In the genomic region with DNA sequence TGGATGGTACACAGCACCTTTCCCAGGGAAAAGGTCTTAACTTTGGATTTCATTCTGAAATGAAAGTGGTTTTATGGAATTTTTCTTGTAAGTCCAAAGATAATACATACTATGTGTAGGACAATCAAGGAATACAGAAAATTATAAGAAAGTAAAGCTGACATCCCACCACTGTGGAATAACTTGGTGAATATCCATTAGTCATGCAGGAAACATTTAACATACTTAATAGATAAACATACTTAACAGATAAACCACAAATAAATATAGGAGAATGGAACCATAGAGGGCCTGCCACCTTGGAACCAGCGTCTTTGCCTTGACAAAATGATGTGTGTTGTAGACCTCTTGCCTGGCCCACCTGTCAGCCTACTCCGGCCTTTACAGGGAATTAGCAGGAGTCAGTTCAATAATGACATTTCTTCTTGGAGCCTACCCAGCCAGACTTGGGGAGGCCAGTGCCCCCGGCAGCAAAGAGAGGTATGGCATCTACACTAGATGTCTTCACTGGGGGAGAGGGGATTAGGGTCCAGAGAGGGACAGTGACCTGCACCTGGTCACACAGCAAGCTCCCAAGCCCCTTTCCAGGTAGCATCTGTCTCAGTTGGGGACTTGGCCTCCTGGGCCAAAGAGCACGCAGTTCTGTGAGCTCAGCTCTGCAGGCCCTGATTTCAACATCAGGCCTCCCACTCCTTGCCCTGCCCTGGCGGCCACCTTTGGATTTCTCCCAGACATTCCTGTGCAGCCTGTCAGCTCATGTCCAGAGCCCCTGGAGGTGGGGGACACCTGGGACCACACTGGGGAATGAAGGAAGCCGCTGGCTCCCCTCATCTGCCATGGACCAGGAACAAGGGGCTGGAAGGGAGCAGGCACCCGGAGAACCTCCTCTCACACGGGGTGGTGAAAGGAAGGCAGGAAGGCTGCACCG, we compare ENCODE assay signal across 18 cellular contexts.
A peak's percentile ranks its signal among the peaks of the same experiment; 100 is the strongest.
DNase-seq lines count a peak whose midpoint lies in the region; ATAC-seq and TF ChIP-seq lines count a peak whose summit lies in the region.
"Had no signal": no experiment of that assay in that cellular context is flagged by ENCODE, and none has a peak within 500 bp of the region (broad histone marks: within the 10 kb centered on the region; RNA-seq: fewer than 3 reads in every experiment).

No MANE protein-coding gene starts in this region.

- no peaks in the 10 kb centered on the region for H3K36me3 ChIP-seq in ACC112 (ENCODE audit: insufficient read depth, low read length)
- no peaks in the 10 kb centered on the region for H3K36me3 ChIP-seq in mammary epithelial cell (ENCODE audit: insufficient read depth, low read length)
- peaks cover 66% of the 10 kb centered on the region for H3K36me3 ChIP-seq in mesodermal cell (ENCODE audit: control insufficient read depth, insufficient read depth, low read length)
- H3K36me3 ChIP-seq in GM23338 (ENCODE audit: insufficient read depth) = no peaks in the 10 kb centered on the region

- H3K36me3 Mint-ChIP-seq in HFFc6 (ENCODE audit: low read depth) = peaks cover 12% of the 10 kb centered on the region; the same call in 1 of the 2 replicates
- H3K36me3 Mint-ChIP-seq in activated T-helper 1 cell treated with anti-CD3 and anti-CD28 coated beads, Interleukin-12 subunit alpha, Interleukin-12 subunit beta, Interleukin-2, Interleukin-4 antibody, amounts not matched to agents 30 ng/mL and 10 ng/mL and 1 ng/mL, durations not matched to agents 14 hours and 24 hours and 36 hours (ENCODE audit: low read depth) = no peaks in the 10 kb centered on the region
- no peaks in the 10 kb centered on the region for H3K36me3 Mint-ChIP-seq in activated naive CD4-positive, alpha-beta T cell treated with anti-CD3 and anti-CD28 coated beads, Interleukin-2, amount 50 U/mL, for 72 hours
- H3K36me3 Mint-ChIP-seq in GM23338 (ENCODE audit: low read depth) = peaks cover 6% of the 10 kb centered on the region; the same call in 2 of the 3 replicates

- H3K27ac Mint-ChIP-seq in HFFc6 (peak overlapping the region; percentile 68), GM23338 (no peak overlapping the region)
- H3K27ac Mint-ChIP-seq in activated T-helper 1 cell treated with anti-CD3 and anti-CD28 coated beads, Interleukin-12 subunit alpha, Interleukin-12 subunit beta, Interleukin-2, Interleukin-4 antibody, amounts not matched to agents 30 ng/mL and 10 ng/mL and 1 ng/mL, durations not matched to agents 14 hours and 24 hours and 36 hours = no peak overlapping the region
- H3K27ac Mint-ChIP-seq in activated naive CD4-positive, alpha-beta T cell treated with anti-CD3 and anti-CD28 coated beads, Interleukin-2, amount 50 U/mL, for 72 hours = peak overlapping the region in 1 of 2 donors; percentile 4
- H3K27ac Mint-ChIP-seq: activated CD8-positive, alpha-beta T cell treated with anti-CD3 and anti-CD28 coated beads, Interleukin-2, amount 10 ng/mL, durations not matched to agents 7 days and 5 days had no signal

- no TSS peak for BruUV-seq in mammary epithelial cell (replicated peaks; lab: Mats Ljungman, UMichigan)

- intact Hi-C loops in mammary epithelial cell (cut with micrococcal nuclease) = loop anchor here (5.0 kb wide), 1 partner anchor 113 kb away; the partner anchor contains the start of gene PPIF
- intact Hi-C loops in activated T-helper 1 cell treated with anti-CD3 and anti-CD28 coated beads, Interleukin-12 subunit alpha, Interleukin-12 subunit beta, Interleukin-2, Interleukin-4 antibody, amounts not matched to agents 30 ng/mL and 10 ng/mL and 1 ng/mL, durations not matched to agents 14 hours and 24 hours and 36 hours (cut with micrococcal nuclease) = no loop called here

- WGBS in mammary epithelial cell (ENCODE audit: low coverage, missing lambda C conversion rate) = 0% methylated on average over 7 of the region's 9 CpGs
- 95 to 98% methylated on average over 8 to 9 of the region's 9 CpGs for WGBS in mesodermal cell (ENCODE audit: insufficient coverage in 2 of 2), 2 experiments

- H3K4me3 Mint-ChIP-seq in HFFc6 = no peak overlapping the region
- no peak overlapping the region for H3K4me3 Mint-ChIP-seq in activated T-helper 1 cell treated with anti-CD3 and anti-CD28 coated beads, Interleukin-12 subunit alpha, Interleukin-12 subunit beta, Interleukin-2, Interleukin-4 antibody, amounts not matched to agents 30 ng/mL and 10 ng/mL and 1 ng/mL, durations not matched to agents 14 hours and 24 hours and 36 hours
- no peak overlapping the region for H3K4me3 Mint-ChIP-seq in GM23338
- H3K4me3 Mint-ChIP-seq: activated CD8-positive, alpha-beta T cell treated with anti-CD3 and anti-CD28 coated beads, Interleukin-2, amount 10 ng/mL, durations not matched to agents 7 days and 5 days; CD14-positive monocyte had no signal

- no peaks in the 10 kb centered on the region for H3K27me3 ChIP-seq in ACC112 (ENCODE audit: insufficient read depth, low read length)
- no peaks in the 10 kb centered on the region for H3K27me3 ChIP-seq in mammary epithelial cell (ENCODE audit: insufficient read depth, low read length)
- peaks cover 73% of the 10 kb centered on the region for H3K27me3 ChIP-seq in GM23338 (ENCODE audit: insufficient read depth)
- H3K27me3 ChIP-seq: SJSA1 had no signal

- dilution Hi-C loops in mammary epithelial cell (cut with HindIII; ENCODE audit: low sequenced_read_pairs) = loop anchor here (10.0 kb wide), 1 partner anchor 110 kb away; the partner anchor contains the start of gene PPIF

- 0 out of 2 replicates have a peak, but pooled peaks cover 5% of the 10 kb centered on the region for H3F3A ChIP-seq in GM23338 (replicated peaks; ENCODE audit: low read depth)

- H3K4me1 Mint-ChIP-seq in HFFc6 (ENCODE audit: low read depth) (peaks cover 65% of the 10 kb centered on the region), GM23338 (peaks cover 56% of the 10 kb centered on the region)
- H3K4me1 Mint-ChIP-seq in activated T-helper 1 cell treated with anti-CD3 and anti-CD28 coated beads, Interleukin-12 subunit alpha, Interleukin-12 subunit beta, Interleukin-2, Interleukin-4 antibody, amounts not matched to agents 30 ng/mL and 10 ng/mL and 1 ng/mL, durations not matched to agents 14 hours and 24 hours and 36 hours (ENCODE audit: low read depth) = peaks cover 11% of the 10 kb centered on the region

- H3K9me3 Mint-ChIP-seq in HFFc6 (no peaks in the 10 kb centered on the region), GM23338 (no peaks in the 10 kb centered on the region)
- H3K9me3 Mint-ChIP-seq in activated T-helper 1 cell treated with anti-CD3 and anti-CD28 coated beads, Interleukin-12 subunit alpha, Interleukin-12 subunit beta, Interleukin-2, Interleukin-4 antibody, amounts not matched to agents 30 ng/mL and 10 ng/mL and 1 ng/mL, durations not matched to agents 14 hours and 24 hours and 36 hours = no peaks in the 10 kb centered on the region
- no peaks in the 10 kb centered on the region for H3K9me3 Mint-ChIP-seq in activated naive CD4-positive, alpha-beta T cell treated with anti-CD3 and anti-CD28 coated beads, Interleukin-2, amount 50 U/mL, for 72 hours

- DNase-seq in HFFc6 (peak; percentile 8), mammary epithelial cell (no peak), GM23338 (ENCODE audit: low spot score) (no peak), NCI-H1105 (lab: John Stamatoyannopoulos, UW) (no peak)
- DNase-seq in activated T-helper 1 cell treated with anti-CD3 and anti-CD28 coated beads, Interleukin-12 subunit alpha, Interleukin-12 subunit beta, Interleukin-2, Interleukin-4 antibody, amounts not matched to agents 30 ng/mL and 10 ng/mL and 1 ng/mL, durations not matched to agents 14 hours and 24 hours and 36 hours (ENCODE audit: low spot score) = no peak
- no peak for DNase-seq in activated naive CD4-positive, alpha-beta T cell treated with anti-CD3 and anti-CD28 coated beads, Interleukin-2, amount 50 U/mL, for 72 hours (ENCODE audit: low spot score in 2 of 2)
- DNase-seq: activated CD4-positive, CD25-positive, alpha-beta regulatory T cell; activated CD8-positive, alpha-beta T cell treated with anti-CD3 and anti-CD28 coated beads, Interleukin-2, amount 10 ng/mL, durations not matched to agents 7 days and 5 days; activated naive CD4-positive, alpha-beta T cell treated with anti-CD3 and anti-CD28 coated beads, Interleukin-2, amount 50 U/mL, for 16 hours; activated T-cell treated with anti-CD3 and anti-CD28 coated beads, Interleukin-2, amount 50 U/mL, for 1 hour; MM.1S; retina; stimulated activated CD4-positive, alpha-beta T cell treated with anti-CD3 and anti-CD28 coated beads, Interleukin-12 subunit alpha, Interleukin-12 subunit beta, amount 100 ng/mL, for 4 hours had no signal

- ATAC-seq in activated naive CD4-positive, alpha-beta T cell treated with anti-CD3 and anti-CD28 coated beads, Interleukin-2, amount 50 U/mL, for 72 hours = no peak
- ATAC-seq in GM23338 = no peak
- ATAC-seq: A549; activated CD8-positive, alpha-beta T cell treated with anti-CD3 and anti-CD28 coated beads, Interleukin-2, amount 10 ng/mL, durations not matched to agents 7 days and 5 days had no signal

- H3K4me1 ChIP-seq in ACC112 (ENCODE audit: control insufficient read depth, insufficient read depth, low read length, unreplicated experiment) (peaks cover 38% of the 10 kb centered on the region), mammary epithelial cell (ENCODE audit: insufficient read depth, low read length) (peaks cover 66% of the 10 kb centered on the region), mesodermal cell (ENCODE audit: control insufficient read depth, insufficient read depth, low read length, poor library complexity, severe bottlenecking) (peaks cover 52% of the 10 kb centered on the region), GM23338 (ENCODE audit: insufficient read depth) (peaks cover 37% of the 10 kb centered on the region)

- no peaks in the 10 kb centered on the region for H3K9me3 ChIP-seq in mammary epithelial cell (replicated peaks; ENCODE audit: insufficient read depth, low read length)
- H3K9me3 ChIP-seq in mesodermal cell (ENCODE audit: control insufficient read depth, low read length) = no peaks in the 10 kb centered on the region
- H3K9me3 ChIP-seq: A549, SJSA1 had no signal

- H3K9ac ChIP-seq in mammary epithelial cell (ENCODE audit: insufficient read depth, low read length) = no peak overlapping the region

- H2AFZ ChIP-seq in ACC112 (ENCODE audit: low read length, unreplicated experiment) (no peak overlapping the region), mammary epithelial cell (ENCODE audit: low read depth, low read length) (peak overlapping the region; percentile 23), GM23338 (no peak overlapping the region)

- H4K20me1 ChIP-seq in mammary epithelial cell (ENCODE audit: insufficient read depth, low read length) (no peaks in the 10 kb centered on the region), GM23338 (replicated peaks; ENCODE audit: insufficient read depth) (peaks cover 38% of the 10 kb centered on the region)

- TF ChIP-seq CTCF in HFFc6 (IDR thresholded peaks at IDR 0.05) (0 out of 2 replicates have a peak, but pooled peaks have one; percentile 33), mammary epithelial cell (conservative IDR thresholded peaks at IDR 0.05 in 1 of 2, IDR thresholded peaks at IDR 0.05 in 1 of 2; ENCODE audit: extremely low read depth in 1 of 2, insufficient read depth in 1 of 2, low read depth in 1 of 2, low read length in 2 of 2) (no peak), GM23338 (conservative IDR thresholded peaks at IDR 0.05; ENCODE audit: low read depth in 2 of 2) (no peak)

- no peaks in the 10 kb centered on the region for H3K79me2 ChIP-seq in ACC112 (ENCODE audit: control insufficient read depth, insufficient read depth, low read length, unreplicated experiment)
- H3K79me2 ChIP-seq in mammary epithelial cell (ENCODE audit: insufficient read depth, low read length) = no peaks in the 10 kb centered on the region
- no peaks in the 10 kb centered on the region for H3K79me2 ChIP-seq in GM23338 (replicated peaks; ENCODE audit: insufficient read depth)

- H3K27me3 Mint-ChIP-seq in HFFc6 (ENCODE audit: insufficient read depth) = peaks cover 2% of the 10 kb centered on the region; the same call in 1 of the 2 replicates
- no peaks in the 10 kb centered on the region for H3K27me3 Mint-ChIP-seq in activated T-helper 1 cell treated with anti-CD3 and anti-CD28 coated beads, Interleukin-12 subunit alpha, Interleukin-12 subunit beta, Interleukin-2, Interleukin-4 antibody, amounts not matched to agents 30 ng/mL and 10 ng/mL and 1 ng/mL, durations not matched to agents 14 hours and 24 hours and 36 hours (ENCODE audit: insufficient read depth)
- H3K27me3 Mint-ChIP-seq in GM23338 (ENCODE audit: insufficient read depth, low read depth, poor library complexity) = peaks cover 68% of the 10 kb centered on the region

- no peak overlapping the region for H3K4me3 ChIP-seq in ACC112 (ENCODE audit: low read depth, low read length)
- H3K4me3 ChIP-seq in mammary epithelial cell (replicated peaks in 1 of 3; ENCODE audit: insufficient read depth in 1 of 3, low read depth in 2 of 3, low read length in 3 of 3) = no peak overlapping the region
- H3K4me3 ChIP-seq in mesodermal cell (ENCODE audit: extremely low read depth, insufficient read depth, low read length, poor library complexity, severe bottlenecking) = no peak overlapping the region
- H3K4me3 ChIP-seq in GM23338 = no peak overlapping the region
- H3K4me3 ChIP-seq: A549, SJSA1 had no signal

- in situ Hi-C loops in mammary epithelial cell (cut with MboI; ENCODE audit: low sequenced_read_pairs in 2 of 2) = no loop called here

- H3K9me2 ChIP-seq in GM23338 (ENCODE audit: insufficient read depth) = no peaks in the 10 kb centered on the region

- H3K27ac ChIP-seq in ACC112 (ENCODE audit: low read depth, low read length) (peak overlapping the region; percentile 14; the same call in 1 of the 2 replicates), mammary epithelial cell (ENCODE audit: insufficient read depth, low read depth, low read length) (peak overlapping the region; percentile 31), mesodermal cell (ENCODE audit: low read depth, low read length, severe bottlenecking) (peak overlapping the region; percentile 36), GM23338 (ENCODE audit: low read depth) (no peak overlapping the region)
- H3K27ac ChIP-seq: A549, SJSA1 had no signal

- CTCF ChIA-PET in mammary epithelial cell (lab: Charles Lee; ENCODE audit: low non-redundant PET) = interaction anchor here (0.6 kb wide), 1 partner anchor 1122 kb away, joined by 4 read pairs; no protein-coding TSS in a partner anchor

- H3K4me2 ChIP-seq in mammary epithelial cell (ENCODE audit: insufficient read depth, low read depth, low read length) (peak overlapping the region; percentile 50), GM23338 (no peak overlapping the region)
- H3K4me2 ChIP-seq: A549 had no signal
